17 cellular contexts compared by ENCODE assay signal in genomic region chr4:144592264-144592663, GRCh38. TPM values are rescaled to one million over a fixed set of nuclear protein-coding genes. Genes with fewer than 3 reads are reported as not detected.
DNase-seq lines count a peak whose midpoint lies in the region; ATAC-seq and TF ChIP-seq lines count a peak whose summit lies in the region.
"Had no signal": no experiment of that assay in that cellular context is flagged by ENCODE, and none has a peak within 500 bp of the region (broad histone marks: within the 10 kb centered on the region; RNA-seq: fewer than 3 reads in every experiment).

No MANE protein-coding gene starts in this region.

- no peak for TF ChIP-seq CTCF in WTC11 (IDR thresholded peaks at IDR 0.05)

- ATAC-seq in HG02642 (IDR thresholded peaks at IDR 0.05; ENCODE audit: poor library complexity, unreplicated experiment) = no peak
- no peak for ATAC-seq in WTC11
- ATAC-seq: CD8-positive, alpha-beta T cell; GM12878 had no signal

- H3K27me3 Mint-ChIP-seq in activated naive CD8-positive, alpha-beta T cell treated with anti-CD3 and anti-CD28 coated beads for 36 hours = no peaks in the 10 kb centered on the region
- no peaks in the 10 kb centered on the region for H3K27me3 Mint-ChIP-seq in WTC11 (ENCODE audit: low read depth)

- H3K4me3 Mint-ChIP-seq in activated naive CD8-positive, alpha-beta T cell treated with anti-CD3 and anti-CD28 coated beads for 36 hours = no peak overlapping the region
- no peak overlapping the region for H3K4me3 Mint-ChIP-seq in WTC11
- H3K4me3 Mint-ChIP-seq: B cell; CD8-positive, alpha-beta T cell; H9 had no signal

- H3K27ac Mint-ChIP-seq in activated naive CD8-positive, alpha-beta T cell treated with anti-CD3 and anti-CD28 coated beads for 36 hours = no peak overlapping the region
- no peak overlapping the region for H3K27ac Mint-ChIP-seq in WTC11
- H3K27ac Mint-ChIP-seq: B cell; CD8-positive, alpha-beta T cell; H9 had no signal

- peaks cover 4% of the 10 kb centered on the region for H3K9me3 Mint-ChIP-seq in activated naive CD8-positive, alpha-beta T cell treated with anti-CD3 and anti-CD28 coated beads for 36 hours
- H3K9me3 Mint-ChIP-seq in WTC11 = peaks cover 19% of the 10 kb centered on the region
- H3K9me3 Mint-ChIP-seq: CD8-positive, alpha-beta T cell had no signal

- H3K36me3 Mint-ChIP-seq in activated naive CD8-positive, alpha-beta T cell treated with anti-CD3 and anti-CD28 coated beads for 36 hours = no peaks in the 10 kb centered on the region
- H3K36me3 Mint-ChIP-seq in WTC11 = peaks cover 11% of the 10 kb centered on the region
- H3K36me3 Mint-ChIP-seq: CD8-positive, alpha-beta T cell had no signal

- peak; percentile 4 for DNase-seq in NCI-H82 (lab: John Stamatoyannopoulos, UW)
- DNase-seq in NCI-H82 treated with DMSO at 0.1 percent for 48 hours (lab: John Stamatoyannopoulos, UW; ENCODE audit: unreplicated experiment) = no peak
- DNase-seq in dermis blood vessel endothelial cell = peak; percentile 69
- DNase-seq in iris pigment epithelial cell (ENCODE audit: low read depth) = peak; percentile 27
- DNase-seq in activated naive CD8-positive, alpha-beta T cell treated with anti-CD3 and anti-CD28 coated beads for 36 hours = no peak
- DNase-seq in WTC11 (ENCODE audit: low spot score) = no peak
- DNase-seq: Calu3; CD8-positive, alpha-beta T cell; DMS 273 treated with DMSO at 0.1 percent for 48 hours; DMS53; DND-41; EL; H9 had no signal

- no peaks in the 10 kb centered on the region for H3K4me1 Mint-ChIP-seq in activated naive CD8-positive, alpha-beta T cell treated with anti-CD3 and anti-CD28 coated beads for 36 hours
- no peaks in the 10 kb centered on the region for H3K4me1 Mint-ChIP-seq in WTC11
- H3K4me1 Mint-ChIP-seq: B cell, H9 had no signal

- CTCF ChIA-PET in WTC11 (lab: Charles Lee) = no interaction called here

- POLR2A ChIA-PET in WTC11 (lab: Charles Lee) = no interaction called here

TF ChIP-seq in WTC11, 78 proteins besides CTCF, POLR2A, EP300 and RAD21 (continues in another document):
- TF ChIP-seq, protein P1, sequence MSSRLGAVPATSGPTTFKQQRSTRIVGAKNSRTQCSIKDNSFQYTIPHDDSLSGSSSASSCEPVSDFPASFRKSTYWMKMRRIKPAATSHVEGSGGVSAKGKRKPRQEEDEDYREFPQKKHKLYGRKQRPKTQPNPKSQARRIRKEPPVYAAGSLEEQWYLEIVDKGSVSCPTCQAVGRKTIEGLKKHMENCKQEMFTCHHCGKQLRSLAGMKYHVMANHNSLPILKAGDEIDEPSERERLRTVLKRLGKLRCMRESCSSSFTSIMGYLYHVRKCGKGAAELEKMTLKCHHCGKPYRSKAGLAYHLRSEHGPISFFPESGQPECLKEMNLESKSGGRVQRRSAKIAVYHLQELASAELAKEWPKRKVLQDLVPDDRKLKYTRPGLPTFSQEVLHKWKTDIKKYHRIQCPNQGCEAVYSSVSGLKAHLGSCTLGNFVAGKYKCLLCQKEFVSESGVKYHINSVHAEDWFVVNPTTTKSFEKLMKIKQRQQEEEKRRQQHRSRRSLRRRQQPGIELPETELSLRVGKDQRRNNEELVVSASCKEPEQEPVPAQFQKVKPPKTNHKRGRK (CRISPR knock-in tag; IDR thresholded peaks at IDR 0.05; ENCODE audit: borderline replicate concordance) = no peak
- TF ChIP-seq USF1 (CRISPR knock-in tag; IDR thresholded peaks at IDR 0.05) = no peak
- no peak for TF ChIP-seq E2F5 (CRISPR knock-in tag; IDR thresholded peaks at IDR 0.05)
- TF ChIP-seq, protein P2, sequence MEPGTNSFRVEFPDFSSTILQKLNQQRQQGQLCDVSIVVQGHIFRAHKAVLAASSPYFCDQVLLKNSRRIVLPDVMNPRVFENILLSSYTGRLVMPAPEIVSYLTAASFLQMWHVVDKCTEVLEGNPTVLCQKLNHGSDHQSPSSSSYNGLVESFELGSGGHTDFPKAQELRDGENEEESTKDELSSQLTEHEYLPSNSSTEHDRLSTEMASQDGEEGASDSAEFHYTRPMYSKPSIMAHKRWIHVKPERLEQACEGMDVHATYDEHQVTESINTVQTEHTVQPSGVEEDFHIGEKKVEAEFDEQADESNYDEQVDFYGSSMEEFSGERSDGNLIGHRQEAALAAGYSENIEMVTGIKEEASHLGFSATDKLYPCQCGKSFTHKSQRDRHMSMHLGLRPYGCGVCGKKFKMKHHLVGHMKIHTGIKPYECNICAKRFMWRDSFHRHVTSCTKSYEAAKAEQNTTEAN (CRISPR knock-in tag; IDR thresholded peaks at IDR 0.05) = no peak
- no peak for TF ChIP-seq ZNF219 (CRISPR knock-in tag; IDR thresholded peaks at IDR 0.05; ENCODE audit: borderline replicate concordance)
- TF ChIP-seq, protein P3, sequence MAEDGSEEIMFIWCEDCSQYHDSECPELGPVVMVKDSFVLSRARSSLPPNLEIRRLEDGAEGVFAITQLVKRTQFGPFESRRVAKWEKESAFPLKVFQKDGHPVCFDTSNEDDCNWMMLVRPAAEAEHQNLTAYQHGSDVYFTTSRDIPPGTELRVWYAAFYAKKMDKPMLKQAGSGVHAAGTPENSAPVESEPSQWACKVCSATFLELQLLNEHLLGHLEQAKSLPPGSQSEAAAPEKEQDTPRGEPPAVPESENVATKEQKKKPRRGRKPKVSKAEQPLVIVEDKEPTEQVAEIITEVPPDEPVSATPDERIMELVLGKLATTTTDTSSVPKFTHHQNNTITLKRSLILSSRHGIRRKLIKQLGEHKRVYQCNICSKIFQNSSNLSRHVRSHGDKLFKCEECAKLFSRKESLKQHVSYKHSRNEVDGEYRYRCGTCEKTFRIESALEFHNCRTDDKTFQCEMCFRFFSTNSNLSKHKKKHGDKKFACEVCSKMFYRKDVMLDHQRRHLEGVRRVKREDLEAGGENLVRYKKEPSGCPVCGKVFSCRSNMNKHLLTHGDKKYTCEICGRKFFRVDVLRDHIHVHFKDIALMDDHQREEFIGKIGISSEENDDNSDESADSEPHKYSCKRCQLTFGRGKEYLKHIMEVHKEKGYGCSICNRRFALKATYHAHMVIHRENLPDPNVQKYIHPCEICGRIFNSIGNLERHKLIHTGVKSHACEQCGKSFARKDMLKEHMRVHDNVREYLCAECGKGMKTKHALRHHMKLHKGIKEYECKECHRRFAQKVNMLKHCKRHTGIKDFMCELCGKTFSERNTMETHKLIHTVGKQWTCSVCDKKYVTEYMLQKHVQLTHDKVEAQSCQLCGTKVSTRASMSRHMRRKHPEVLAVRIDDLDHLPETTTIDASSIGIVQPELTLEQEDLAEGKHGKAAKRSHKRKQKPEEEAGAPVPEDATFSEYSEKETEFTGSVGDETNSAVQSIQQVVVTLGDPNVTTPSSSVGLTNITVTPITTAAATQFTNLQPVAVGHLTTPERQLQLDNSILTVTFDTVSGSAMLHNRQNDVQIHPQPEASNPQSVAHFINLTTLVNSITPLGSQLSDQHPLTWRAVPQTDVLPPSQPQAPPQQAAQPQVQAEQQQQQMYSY (CRISPR knock-in tag; IDR thresholded peaks at IDR 0.05) = no peak
- no peak for TF ChIP-seq GTF2I (CRISPR knock-in tag; conservative IDR thresholded peaks at IDR 0.05)
- no peak for TF ChIP-seq NR3C1 (CRISPR knock-in tag; conservative IDR thresholded peaks at IDR 0.05; ENCODE audit: low read depth)
- TF ChIP-seq RELA (CRISPR knock-in tag; IDR thresholded peaks at IDR 0.05; ENCODE audit: borderline replicate concordance) = no peak
- TF ChIP-seq CDX4 (CRISPR knock-in tag; IDR thresholded peaks at IDR 0.05; ENCODE audit: borderline replicate concordance) = no peak

RNA-seq across cellular contexts. Expression of gene HHIP, which starts 53.7 kb away (rescaled TPM):
- total RNA-seq in dermis blood vessel endothelial cell (37.1 and 191 TPM in 2 replicates), WTC11 (2021) (0.14 to 0.27 TPM (median 0.22 TPM) in 3 replicates)
- not detected for total RNA-seq in activated naive CD8-positive, alpha-beta T cell treated with anti-CD3 and anti-CD28 coated beads for 36 hours
- total RNA-seq: CD8-positive, alpha-beta T cell; HT-29 had no signal

Comparison
In these comparisons a context has a peak if more than half of its experiments do, and no peak if none do; other contexts are left out.
1. DNase-seq: peak in NCI-H82 (single experiment), dermis blood vessel endothelial cell (single experiment) and iris pigment epithelial cell (single experiment); none in NCI-H82 treated with DMSO at 0.1 percent for 48 hours (single experiment), activated naive CD8-positive, alpha-beta T cell treated with anti-CD3 and anti-CD28 coated beads for 36 hours (single experiment) and WTC11 (single experiment).
2. RNA of gene HHIP, which starts 53.7 kb away (total RNA-seq): 37.1 to 191 TPM in dermis blood vessel endothelial cell; 0.14 to 0.27 TPM in WTC11 and not detected in activated naive CD8-positive, alpha-beta T cell treated with anti-CD3 and anti-CD28 coated beads for 36 hours; every median in the first group is over 10 times any median in the second.